11 cellular contexts compared by ENCODE assay signal in the genomic region with DNA sequence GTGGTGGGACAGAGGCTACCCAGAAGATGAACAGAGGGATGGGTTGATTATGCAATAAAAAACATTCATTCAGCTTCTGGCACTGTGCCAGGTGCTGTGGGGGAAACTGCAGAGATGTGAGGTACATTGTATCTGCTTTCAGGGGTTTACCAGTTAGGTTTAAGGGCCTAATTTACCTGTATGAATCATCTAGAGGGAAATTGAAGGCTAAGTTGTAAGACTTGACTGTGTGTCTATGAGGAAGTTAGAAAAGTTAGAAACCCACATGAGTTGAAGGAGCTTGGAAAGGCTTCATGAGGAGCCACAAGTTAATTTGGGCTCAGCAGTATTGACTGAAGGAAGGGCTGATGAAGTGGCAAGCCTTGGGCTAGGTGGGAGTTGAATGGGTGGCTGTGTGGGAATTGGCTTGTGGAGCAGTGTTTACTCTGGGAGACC. TPM values are rescaled to one million over a fixed set of nuclear protein-coding genes. Genes with fewer than 3 reads are reported as not detected.
DNase-seq lines count a peak whose midpoint lies in the region; ATAC-seq and TF ChIP-seq lines count a peak whose summit lies in the region.
"Had no signal": no experiment of that assay in that cellular context is flagged by ENCODE, and none has a peak within 500 bp of the region (broad histone marks: within the 10 kb centered on the region; RNA-seq: fewer than 3 reads in every experiment).

No MANE protein-coding gene starts in this region.

- no peak overlapping the region for H4K91ac ChIP-seq in neuronal stem cell (ENCODE audit: low read depth, low read length, poor library complexity)

- POLR2A ChIA-PET in HEK293 (lab: Yijun Ruan, JAX), result no interaction called here

- CTCF ChIA-PET in Calu3 (lab: Charles Lee) (interaction anchor here (0.6 to 1.9 kb wide), 3 partner anchors 9 to 995 kb away, joined by 4 to 8 read pairs (median 5); no protein-coding TSS in a partner anchor), HEK293 (lab: Yijun Ruan, JAX) (interaction anchor here (2.9 kb wide), 1 partner anchor 34 kb away, joined by 15 read pairs; no protein-coding TSS in a partner anchor)

- H2AFZ ChIP-seq in neuronal stem cell (ENCODE audit: low read length), result no peak overlapping the region

- no peak overlapping the region for H3K4ac ChIP-seq in neuronal stem cell (ENCODE audit: low read length)

- H3K4me1 Mint-ChIP-seq in Calu3 (ENCODE audit: low read depth, unreplicated experiment), result peaks cover 13% of the 10 kb centered on the region
- H3K4me1 Mint-ChIP-seq: CD4-positive, alpha-beta memory T cell had no signal

- peaks cover 7% of the 10 kb centered on the region for H3K36me3 Mint-ChIP-seq in Calu3 (ENCODE audit: insufficient read depth, unreplicated experiment)
- H3K36me3 Mint-ChIP-seq: CD4-positive, alpha-beta memory T cell had no signal

- H3K79me1 ChIP-seq in neuronal stem cell (ENCODE audit: low read depth, low read length), result no peaks in the 10 kb centered on the region

- H3K4me3 Mint-ChIP-seq in Calu3 (ENCODE audit: low read depth, unreplicated experiment), result no peak overlapping the region
- H3K4me3 Mint-ChIP-seq: CD4-positive, alpha-beta memory T cell had no signal

- H3K9me3 Mint-ChIP-seq in Calu3 (ENCODE audit: low read depth, unreplicated experiment), result no peaks in the 10 kb centered on the region
- H3K9me3 Mint-ChIP-seq: CD4-positive, alpha-beta memory T cell had no signal

- peak overlapping the region; percentile 24 for H3K27ac Mint-ChIP-seq in Calu3 (ENCODE audit: unreplicated experiment)

- H3K9me3 ChIP-seq in HEK293 (ENCODE audit: control insufficient read depth, insufficient read depth, low read depth, low read length) (no peaks in the 10 kb centered on the region), neuronal stem cell (replicated peaks in 1 of 2; ENCODE audit: control insufficient read depth in 2 of 2, insufficient read depth in 1 of 2, low read depth in 1 of 2, low read length in 2 of 2) (no peaks in the 10 kb centered on the region)
- H3K9me3 ChIP-seq: neutrophil had no signal

- H3K27ac ChIP-seq in HEK293 (ENCODE audit: extremely low read depth, low read depth, low read length) (no peak overlapping the region), neuronal stem cell (replicated peaks; ENCODE audit: low read length) (no peak overlapping the region), dorsolateral prefrontal cortex (no peak overlapping the region)
- H3K27ac ChIP-seq: neutrophil had no signal

- H2BK12ac ChIP-seq in neuronal stem cell (ENCODE audit: low read length), result no peak overlapping the region

- DNase-seq in Calu3 (peak; percentile 46), neuronal stem cell (ENCODE audit: low spot score) (no peak), dedifferentiated amniotic fluid mesenchymal stem cell (ENCODE audit: extremely low spot score) (no peak), dorsolateral prefrontal cortex (no peak), omental fat pad (ENCODE audit: low spot score) (no peak)
- DNase-seq: CD4-positive, alpha-beta memory T cell had no signal

- intact Hi-C loops in Calu3 (cut with micrococcal nuclease; ENCODE audit: unreplicated experiment) (loop anchor here (2.0 to 10.0 kb wide), 4 partner anchors 115 to 225 kb away; a partner anchor contains a TSS), dorsolateral prefrontal cortex (cut with DNase I) (loop anchor here in 1 of 2 donors (10.0 kb wide), 2 partner anchors 115 to 225 kb away; a partner anchor contains a TSS)

- H2BK15ac ChIP-seq in neuronal stem cell (ENCODE audit: low read length), result no peak overlapping the region

- H2BK5ac ChIP-seq in neuronal stem cell (ENCODE audit: low read length), result no peak overlapping the region

- ATAC-seq in GM18519 (IDR thresholded peaks at IDR 0.05; ENCODE audit: low FRiP score, unreplicated experiment) (peak; percentile 78), HG03571 (IDR thresholded peaks at IDR 0.05; ENCODE audit: unreplicated experiment) (peak; percentile 57), omental fat pad (ENCODE audit: low FRiP score) (no peak)

- H3K27me3 Mint-ChIP-seq in Calu3 (ENCODE audit: unreplicated experiment), result no peaks in the 10 kb centered on the region

- no peak overlapping the region for H3K4me3 ChIP-seq in HEK293 (ENCODE audit: low read depth, low read length)
- no peak overlapping the region for H3K4me3 ChIP-seq in neuronal stem cell (ENCODE audit: low read length in 2 of 2)
- H3K4me3 ChIP-seq in dorsolateral prefrontal cortex, result no peak overlapping the region

- H3K18ac ChIP-seq in neuronal stem cell (ENCODE audit: low read length), result no peak overlapping the region

- no peak overlapping the region for H3K9ac ChIP-seq in neuronal stem cell (ENCODE audit: low read depth, low read length, poor library complexity)

- no peaks in the 10 kb centered on the region for H3K4me1 ChIP-seq in HEK293 (ENCODE audit: control insufficient read depth, insufficient read depth, low read length)
- H3K4me1 ChIP-seq in neuronal stem cell (ENCODE audit: control insufficient read depth in 2 of 2, insufficient read depth in 1 of 2, low read depth in 1 of 2, low read length in 2 of 2), result peaks cover 1 to 4% of the 10 kb centered on the region in 2 donors

- TF ChIP-seq CTCF in Calu3 (IDR thresholded peaks at IDR 0.05; ENCODE audit: unreplicated experiment) (no peak), HEK293 (tag by site-specific recombination; IDR thresholded peaks at IDR 0.05) (no peak), dorsolateral prefrontal cortex (IDR thresholded peaks at IDR 0.05 in 54 of 56, conservative IDR thresholded peaks at IDR 0.05 in 2 of 56; ENCODE audit: low read depth in 1 of 56, partially characterized antibody in 56 of 56) (no peak), omental fat pad (IDR thresholded peaks at IDR 0.05) (no peak)

- H2BK120ac ChIP-seq in neuronal stem cell (ENCODE audit: low read depth, low read length), result no peak overlapping the region

- H3K27me3 ChIP-seq in neuronal stem cell (ENCODE audit: control insufficient read depth in 3 of 3, insufficient read depth in 3 of 3, low read depth in 1 of 3, low read length in 3 of 3) (no peaks in the 10 kb centered on the region), dorsolateral prefrontal cortex (no peaks in the 10 kb centered on the region)

- no peak overlapping the region for H3K14ac ChIP-seq in neuronal stem cell (ENCODE audit: low read length)

- no peak overlapping the region for H2AK5ac ChIP-seq in neuronal stem cell (ENCODE audit: low read depth, low read length)

- no peaks in the 10 kb centered on the region for H3K36me3 ChIP-seq in HEK293 (ENCODE audit: control insufficient read depth in 2 of 2, insufficient read depth in 1 of 2, low read length in 2 of 2)
- H3K36me3 ChIP-seq in neuronal stem cell (replicated peaks in 1 of 2; ENCODE audit: control insufficient read depth in 2 of 2, insufficient read depth in 2 of 2, low read length in 2 of 2), result no peaks in the 10 kb centered on the region
- H3K36me3 ChIP-seq: neutrophil had no signal

- no peak overlapping the region for H3K23ac ChIP-seq in neuronal stem cell (ENCODE audit: low read depth, low read length, poor library complexity)

- H4K8ac ChIP-seq in neuronal stem cell (ENCODE audit: low read depth, low read length), result no peak overlapping the region

- H3K4me2 ChIP-seq in neuronal stem cell (ENCODE audit: insufficient read depth, low read length, poor library complexity, severe bottlenecking), result no peak overlapping the region

- BruUV-seq in Calu3 (replicated peaks; lab: Mats Ljungman, UMichigan), result no TSS peak

TF ChIP-seq in HEK293, 187 proteins besides CTCF, POLR2A, EP300 and RAD21 (continues in another document):
- TF ChIP-seq ZNF558 (tag by site-specific recombination; IDR thresholded peaks at IDR 0.05) (no peak), ZFHX2 (tag by site-specific recombination; conservative IDR thresholded peaks at IDR 0.05) (peak; percentile 90), ZNF112 (tag by site-specific recombination; IDR thresholded peaks at IDR 0.05) (peak; percentile 78; the same call in 1 of the 2 replicates), ZNF510 (tag by site-specific recombination; IDR thresholded peaks at IDR 0.05; ENCODE audit: insufficient replicate concordance) (peak; percentile 69), ZNF174 (tag by site-specific recombination; IDR thresholded peaks at IDR 0.05) (peak; percentile 77; the same call in 1 of the 2 replicates), ZNF48 (tag by site-specific recombination; IDR thresholded peaks at IDR 0.05) (no peak), ZNF350 (tag by site-specific recombination; IDR thresholded peaks at IDR 0.05) (peak; percentile 77; the same call in 1 of the 2 replicates), ZNF776 (tag by site-specific recombination; IDR thresholded peaks at IDR 0.05; ENCODE audit: borderline replicate concordance) (peak; percentile 51; the same call in 1 of the 2 replicates)
- TF ChIP-seq, protein P1, sequence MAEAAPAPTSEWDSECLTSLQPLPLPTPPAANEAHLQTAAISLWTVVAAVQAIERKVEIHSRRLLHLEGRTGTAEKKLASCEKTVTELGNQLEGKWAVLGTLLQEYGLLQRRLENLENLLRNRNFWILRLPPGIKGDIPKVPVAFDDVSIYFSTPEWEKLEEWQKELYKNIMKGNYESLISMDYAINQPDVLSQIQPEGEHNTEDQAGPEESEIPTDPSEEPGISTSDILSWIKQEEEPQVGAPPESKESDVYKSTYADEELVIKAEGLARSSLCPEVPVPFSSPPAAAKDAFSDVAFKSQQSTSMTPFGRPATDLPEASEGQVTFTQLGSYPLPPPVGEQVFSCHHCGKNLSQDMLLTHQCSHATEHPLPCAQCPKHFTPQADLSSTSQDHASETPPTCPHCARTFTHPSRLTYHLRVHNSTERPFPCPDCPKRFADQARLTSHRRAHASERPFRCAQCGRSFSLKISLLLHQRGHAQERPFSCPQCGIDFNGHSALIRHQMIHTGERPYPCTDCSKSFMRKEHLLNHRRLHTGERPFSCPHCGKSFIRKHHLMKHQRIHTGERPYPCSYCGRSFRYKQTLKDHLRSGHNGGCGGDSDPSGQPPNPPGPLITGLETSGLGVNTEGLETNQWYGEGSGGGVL (tag by site-specific recombination; IDR thresholded peaks at IDR 0.05), result peak; percentile 63

RNA-seq across cellular contexts. Expression of a gene that starts 36.7 kb away (rescaled TPM):
- total RNA-seq in Calu3 (2022), result not detected in 2 replicates
- polyA plus RNA-seq in neuronal stem cell (2013, experiment 1 of 2), result not detected
- not detected for polyA plus RNA-seq in neuronal stem cell (2013, experiment 2 of 2)
- not detected for total RNA-seq in dorsolateral prefrontal cortex
- not detected for total RNA-seq in omental fat pad
- total RNA-seq: CD4-positive, alpha-beta memory T cell; endothelial cell of umbilical vein had no signal
- polyA plus RNA-seq: CD4-positive, alpha-beta memory T cell; endothelial cell of umbilical vein had no signal

RNA-seq across cellular contexts. Expression of a gene that starts 54.2 kb away (rescaled TPM):
- total RNA-seq in Calu3 (2022), result 135 and 148 TPM in 2 replicates
- 85.5 TPM for polyA plus RNA-seq in neuronal stem cell (2013, experiment 1 of 2)
- polyA plus RNA-seq in neuronal stem cell (2013, experiment 2 of 2), result 82.7 TPM
- 10 to 100 TPM; 31.6 to 78.5 (median 50.0) TPM for total RNA-seq in dorsolateral prefrontal cortex
- total RNA-seq in omental fat pad, result 10 to 100 TPM; 68.7 to 99.2 (median 90.2) TPM
